In genomic region chr4:42713371-42713770, GRCh38 we compare ENCODE assay signal across 17 cellular contexts. TPM values are rescaled to one million over a fixed set of nuclear protein-coding genes. Genes with fewer than 3 reads are reported as not detected.
DNase-seq lines count a peak whose midpoint lies in the region.
"Had no signal": no experiment of that assay in that cellular context is flagged by ENCODE, and none has a peak within 500 bp of the region (broad histone marks: within the 10 kb centered on the region; RNA-seq: fewer than 3 reads in every experiment).

No MANE protein-coding gene starts in this region.

- H3K36me3 ChIP-seq in GM23248 (ENCODE audit: low read depth), result no peaks in the 10 kb centered on the region
- H3K36me3 ChIP-seq: BLaER1 treated with 17β-estradiol and CSF1 and Interleukin-3, amounts not matched to agents 10 nM and 100 nM had no signal

- no peak overlapping the region for H3K4me2 ChIP-seq in GM23248 (ENCODE audit: unreplicated experiment)
- H3K4me2 ChIP-seq: BLaER1 treated with 17β-estradiol and CSF1 and Interleukin-3, amounts not matched to agents 10 nM and 100 nM had no signal

- H3F3A ChIP-seq in GM23248 (ENCODE audit: insufficient read depth), result no peaks in the 10 kb centered on the region

- H2AFZ ChIP-seq in GM23248, result no peak overlapping the region

- no peaks in the 10 kb centered on the region for H3K4me1 ChIP-seq in GM23248 (ENCODE audit: insufficient read depth)

- no peak overlapping the region for H3K9ac ChIP-seq in GM23248
- H3K9ac ChIP-seq: BLaER1 treated with 17β-estradiol and CSF1 and Interleukin-3, amounts not matched to agents 10 nM and 100 nM had no signal

- H3K79me2 ChIP-seq in GM23248 (ENCODE audit: insufficient read depth), result no peaks in the 10 kb centered on the region

- no peaks in the 10 kb centered on the region for H4K20me1 ChIP-seq in GM23248 (ENCODE audit: insufficient read depth)
- H4K20me1 ChIP-seq: BLaER1 treated with 17β-estradiol and CSF1 and Interleukin-3, amounts not matched to agents 10 nM and 100 nM had no signal

- H3K4me3 ChIP-seq in GM23248, result no peak overlapping the region
- H3K4me3 ChIP-seq: BLaER1 treated with 17β-estradiol and CSF1 and Interleukin-3, amounts not matched to agents 10 nM and 100 nM; GM12878 had no signal

- no peak overlapping the region for H3K27ac ChIP-seq in GM23248
- H3K27ac ChIP-seq: BLaER1 treated with 17β-estradiol and CSF1 and Interleukin-3, amounts not matched to agents 10 nM and 100 nM; C4-2B had no signal

- intact Hi-C loops in posterior vena cava (cut with DNase I), result no loop called here

- H3K27me3 ChIP-seq in GM23248 (replicated peaks; ENCODE audit: insufficient read depth), result no peaks in the 10 kb centered on the region
- H3K27me3 ChIP-seq: BLaER1 treated with 17β-estradiol and CSF1 and Interleukin-3, amounts not matched to agents 10 nM and 100 nM had no signal

- H3K9me3 ChIP-seq in GM23248 (ENCODE audit: low read depth), result no peaks in the 10 kb centered on the region
- H3K9me3 ChIP-seq: BLaER1 treated with 17β-estradiol and CSF1 and Interleukin-3, amounts not matched to agents 10 nM and 100 nM; Caco-2 had no signal

- 38 to 48% methylated on average over 3 of the region's 3 CpGs for WGBS in GM23248 (ENCODE audit: low coverage in 1 of 2, low lambda C conversion rate in 2 of 2, missing lambda C conversion rate in 2 of 2), 2 experiments

- DNase-seq in ELF-1 (ENCODE audit: low read depth, low spot score) (peak; percentile 18), islet precursor cell (peak; percentile 68), posterior vena cava (ENCODE audit: low spot score) (peak; percentile 58), GM23248 (no peak), hypothalamus (lab: John Stamatoyannopoulos, UW) (no peak), NCI-H2029 (lab: John Stamatoyannopoulos, UW) (no peak)
- DNase-seq: 8988T; ACHN; Caco-2; Calu3; CD4-positive, alpha-beta T cell; CD8-positive, alpha-beta T cell; DMS79 treated with DMSO at 0.1 percent for 48 hours; GDM1 had no signal

- H3K9me2 ChIP-seq in GM23248 (ENCODE audit: insufficient read depth), result no peaks in the 10 kb centered on the region

- in situ Hi-C loops in GM23248 (cut with MboI), result no loop called here

RNA-seq across cellular contexts. Expression of gene ATP8A1, which starts 56.5 kb away (rescaled TPM):
- 10 to 100 TPM in 1 of 2 donors, 1 to 10 TPM in 1; 9.3 to 11.9 TPM for total RNA-seq in posterior vena cava
- total RNA-seq in GM23248 (2014; rRNA removed; shearing (Covaris generic)), result 0.11 and 0.25 TPM in 2 replicates
- 0.13 and 0.29 TPM in 2 replicates for polyA plus RNA-seq in GM23248 (2016; fragmentation: Nextera tagmentation; extraction: Ambion mirVana)

Comparison
In these comparisons a context has a peak if more than half of its experiments do, and no peak if none do; other contexts are left out.
1. DNase-seq: peak in ELF-1 (single experiment), islet precursor cell (single experiment) and posterior vena cava (single experiment); none in GM23248 (single experiment), hypothalamus (0 of 51) and NCI-H2029 (single experiment).